ENCODE assay signal across 8 cellular contexts in the genomic region with DNA sequence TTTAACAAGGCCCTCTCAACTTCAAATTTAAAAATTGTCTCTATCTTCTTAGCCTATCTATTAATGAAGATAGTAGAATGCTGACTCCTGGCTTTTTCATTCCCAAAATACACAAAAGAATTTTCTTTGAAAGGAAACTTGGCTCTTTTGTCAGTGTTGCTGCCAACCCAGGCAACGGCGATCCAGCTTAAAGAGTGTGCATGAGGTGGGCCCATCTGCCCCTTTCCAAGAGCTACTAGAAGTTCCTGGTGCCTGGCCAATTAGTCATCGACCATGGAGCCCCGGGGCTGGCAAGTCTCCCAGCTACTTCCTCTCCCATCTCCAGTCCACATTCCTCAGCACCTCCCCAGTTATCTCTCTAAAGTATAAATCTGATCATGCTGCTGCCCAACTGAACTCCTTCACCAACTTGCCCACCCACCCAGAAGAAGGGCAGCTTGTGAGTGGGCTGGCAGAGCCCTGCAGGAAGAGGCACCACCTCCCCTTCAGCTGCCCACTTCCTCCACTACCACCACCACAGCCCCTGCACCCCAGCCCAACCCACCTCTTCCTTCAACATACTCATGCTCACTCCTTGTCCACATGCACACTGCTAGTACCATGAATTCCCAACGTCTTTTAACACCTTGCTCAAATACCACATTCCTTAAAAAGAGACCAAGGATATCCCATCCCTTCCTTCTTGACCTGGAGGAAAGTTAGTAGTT.
DNase-seq lines count a peak whose midpoint lies in the region; ATAC-seq and TF ChIP-seq lines count a peak whose summit lies in the region.

No MANE protein-coding gene starts in this region.

- peaks cover 37% of the 10 kb centered on the region for H3K4me1 Mint-ChIP-seq in activated CD4-positive, alpha-beta T cell treated with anti-CD3 and anti-CD28 coated beads, Interleukin-2, amount 10 ng/mL, durations not matched to agents 24 days and 14 days

- intact Hi-C loops in activated CD4-positive, alpha-beta T cell treated with anti-CD3 and anti-CD28 coated beads, Interleukin-2, amount 10 ng/mL, durations not matched to agents 24 days and 14 days (cut with micrococcal nuclease), result loop anchor here (2.0 kb wide), 1 partner anchor 13 kb away; no protein-coding TSS in a partner anchor
- intact Hi-C loops in cardiac septum (cut with DNase I) (loop anchor here (5.0 to 10.0 kb wide), 2 partner anchors 46 to 79 kb away; no protein-coding TSS in a partner anchor), stomach (cut with DNase I; ENCODE audit: low total_unique reads) (no loop called here)

- H3K4me3 ChIP-seq in stomach, result no peak overlapping the region

- TF ChIP-seq EP300 in stomach (IDR thresholded peaks at IDR 0.05), result no peak

- peak overlapping the region; percentile 8 for H3K4me3 Mint-ChIP-seq in activated CD4-positive, alpha-beta T cell treated with anti-CD3 and anti-CD28 coated beads, Interleukin-2, amount 10 ng/mL, durations not matched to agents 24 days and 14 days

- H3K36me3 ChIP-seq in stomach, result no peaks in the 10 kb centered on the region

- ATAC-seq in GM21360 (IDR thresholded peaks at IDR 0.05; ENCODE audit: unreplicated experiment) (no peak), HG03280 (IDR thresholded peaks at IDR 0.05; ENCODE audit: unreplicated experiment) (no peak)

- peaks cover 0 to 11% (median 4%) of the 10 kb centered on the region in 4 donors for H3K4me1 ChIP-seq in stomach

- H3K27me3 ChIP-seq in stomach, result no peaks in the 10 kb centered on the region

- H3K27me3 Mint-ChIP-seq in activated CD4-positive, alpha-beta T cell treated with anti-CD3 and anti-CD28 coated beads, Interleukin-2, amount 10 ng/mL, durations not matched to agents 24 days and 14 days, result no peaks in the 10 kb centered on the region

- no peak for DNase-seq in activated CD4-positive, alpha-beta T cell treated with anti-CD3 and anti-CD28 coated beads, Interleukin-2, amount 10 ng/mL, durations not matched to agents 24 days and 14 days
- no peak for DNase-seq in activated CD4-positive, alpha-beta T cell treated with anti-CD3 and anti-CD28 coated beads, Interleukin-2, amount 50 U/mL, for 4 hours
- peak; percentile 41 for DNase-seq in T1000 (lab: John Stamatoyannopoulos, UW)
- DNase-seq in cardiac septum (ENCODE audit: low spot score), result peak; percentile 79
- DNase-seq in stomach, result peak; percentile 49
- DNase-seq in NOMO-1 treated with DMSO at 0.1 percent for 48 hours (lab: John Stamatoyannopoulos, UW; ENCODE audit: unreplicated experiment), result no peak

- H3K9me3 Mint-ChIP-seq in activated CD4-positive, alpha-beta T cell treated with anti-CD3 and anti-CD28 coated beads, Interleukin-2, amount 10 ng/mL, durations not matched to agents 24 days and 14 days, result no peaks in the 10 kb centered on the region

- H3K27ac ChIP-seq in stomach, result no peak overlapping the region

- peaks cover 26% of the 10 kb centered on the region for H3K36me3 Mint-ChIP-seq in activated CD4-positive, alpha-beta T cell treated with anti-CD3 and anti-CD28 coated beads, Interleukin-2, amount 10 ng/mL, durations not matched to agents 24 days and 14 days (ENCODE audit: low read depth)

- TF ChIP-seq POLR2A in stomach (IDR thresholded peaks at IDR 0.05), result no peak

- H3K9me3 ChIP-seq in stomach, result no peaks in the 10 kb centered on the region

- no peak for TF ChIP-seq CTCF in stomach (IDR thresholded peaks at IDR 0.05)

- 8 to 52% (median 36%) methylated on average over 5 of the region's 5 CpGs for WGBS in stomach, 5 donors

- H3K27ac Mint-ChIP-seq in activated CD4-positive, alpha-beta T cell treated with anti-CD3 and anti-CD28 coated beads, Interleukin-2, amount 10 ng/mL, durations not matched to agents 24 days and 14 days, result no peak overlapping the region

Comparison
In these comparisons a context has a peak if more than half of its experiments do, and no peak if none do; other contexts are left out.
1. DNase-seq: peak in T1000 (single experiment), cardiac septum (single experiment) and stomach (single experiment); none in activated CD4-positive, alpha-beta T cell treated with anti-CD3 and anti-CD28 coated beads, Interleukin-2, amount 10 ng/mL, durations not matched to agents 24 days and 14 days (single experiment), activated CD4-positive, alpha-beta T cell treated with anti-CD3 and anti-CD28 coated beads, Interleukin-2, amount 50 U/mL, for 4 hours (0 of 2) and NOMO-1 treated with DMSO at 0.1 percent for 48 hours (single experiment).